Comparison of ENCODE assay signal across 18 cellular contexts in genomic region chr12:32240833-32241232, GRCh38.
DNase-seq lines count a peak whose midpoint lies in the region; ATAC-seq, FAIRE-seq and TF ChIP-seq lines count a peak whose summit lies in the region.
"Had no signal": no experiment of that assay in that cellular context is flagged by ENCODE, and none has a peak within 500 bp of the region (broad histone marks: within the 10 kb centered on the region; RNA-seq: fewer than 3 reads in every experiment).

No MANE protein-coding gene starts in this region.

- no peaks in the 10 kb centered on the region for H3K4me1 ChIP-seq in left lung

- no peak overlapping the region for H3K4me3 ChIP-seq in choroid plexus epithelial cell (ENCODE audit: low read depth, low read length)
- H3K4me3 ChIP-seq in left lung: no peak overlapping the region
- no peak overlapping the region for H3K4me3 ChIP-seq in H7 (ENCODE audit: insufficient read depth, low read depth, low read length)
- H3K4me3 ChIP-seq: hepatocyte had no signal

- peaks cover 0 to 15% of the 10 kb centered on the region in 2 donors for H3K9me3 ChIP-seq in left lung

- peaks cover 0 to 4% of the 10 kb centered on the region in 2 donors for H3K36me3 ChIP-seq in left lung
- peaks cover 2% of the 10 kb centered on the region; the same call in 1 of the 2 replicates for H3K36me3 ChIP-seq in H7 (replicated peaks; ENCODE audit: control insufficient read depth, insufficient read depth, low read length)

- FAIRE-seq in H54 (lab: Jason Lieb, UNC): peak; percentile 88
- peak; percentile 72 for FAIRE-seq in RCC 7860 (lab: Jason Lieb, UNC)

- TF ChIP-seq CTCF in choroid plexus epithelial cell (conservative IDR thresholded peaks at IDR 0.05; ENCODE audit: low read depth, low read length): no peak
- no peak for TF ChIP-seq CTCF in left lung (IDR thresholded peaks at IDR 0.05)

- DNase-seq in H54 (ENCODE audit: insufficient read length, low spot score) (peak; percentile 30), RCC 7860 (ENCODE audit: low spot score) (peak; percentile 42), choroid plexus epithelial cell (ENCODE audit: low read depth) (peak; percentile 14), lung microvascular endothelial cell (ENCODE audit: low read depth in 2 of 2) (peak; percentile 53 to 80), KBM-7 (no peak), NCI-H774 (lab: John Stamatoyannopoulos, UW) (no peak), left lung (no peak), H7 (no peak)
- DNase-seq: activated CD4-positive, CD25-positive, alpha-beta regulatory T cell treated with anti-CD3 and anti-CD28 coated beads, Interleukin-2, amount 50 U/mL, for 72 hours; activated CD8-positive, alpha-beta memory T cell treated with anti-CD3 and anti-CD28 coated beads, Interleukin-2, amount 10 ng/mL, durations not matched to agents 7 days and 5 days; activated effector memory CD4-positive, alpha-beta T cell treated with anti-CD3 and anti-CD28 coated beads, Interleukin-2, amount 50 U/mL, for 16 hours; anterior cingulate cortex; H9; NCI-H2029; stimulated activated CD4-positive, alpha-beta T cell treated with anti-CD3 and anti-CD28 coated beads, Interleukin-4, amount 100 ng/mL, for 24 hours; stimulated activated CD8-positive, alpha-beta memory T cell treated with anti-CD3 and anti-CD28 coated beads, Interleukin-4, amount 100 ng/mL, for 48 hours; T-helper 17 cell had no signal

- ATAC-seq in left lung: no peak
- ATAC-seq: activated CD8-positive, alpha-beta memory T cell treated with anti-CD3 and anti-CD28 coated beads, Interleukin-2, amount 10 ng/mL, durations not matched to agents 7 days and 5 days; T-helper 17 cell had no signal

- no peak for TF ChIP-seq POLR2A in H54 (IDR thresholded peaks at IDR 0.05; ENCODE audit: low read depth, low read length)

- no peak overlapping the region for H3K27ac ChIP-seq in left lung
- H3K27ac ChIP-seq: hepatocyte had no signal

- intact Hi-C loops in left lung (cut with DNase I): no loop called here

- in situ Hi-C loops in KBM-7 (cut with MboI; ENCODE audit: low pct_unique_long_range_greater_than_20kb, low sequenced_read_pairs): no loop called here

- H3K27me3 ChIP-seq in left lung: no peaks in the 10 kb centered on the region
- no peaks in the 10 kb centered on the region for H3K27me3 ChIP-seq in H7 (ENCODE audit: control insufficient read depth, insufficient read depth, low read length)
- H3K27me3 ChIP-seq: hepatocyte had no signal

Comparison
In these comparisons a context has a peak if more than half of its experiments do, and no peak if none do; other contexts are left out.
1. DNase-seq: peak in H54 (single experiment), RCC 7860 (single experiment), choroid plexus epithelial cell (single experiment) and lung microvascular endothelial cell (2 of 2); none in KBM-7 (single experiment), NCI-H774 (single experiment), left lung (0 of 2) and H7 (single experiment).